19 cellular contexts compared by ENCODE assay signal in genomic region chr9:76292658-76293057, GRCh38.
"Had no signal": no experiment of that assay in that cellular context is flagged by ENCODE, and none has a peak within 500 bp of the region (broad histone marks: within the 10 kb centered on the region; RNA-seq: fewer than 3 reads in every experiment).

No MANE protein-coding gene starts in this region.

- H3K79me2 ChIP-seq: parathyroid adenoma had no signal

- H3K27me3 ChIP-seq: ascending aorta, breast epithelium, gastrocnemius medialis, heart left ventricle had no signal

- H3K36me3 Mint-ChIP-seq: activated naive CD4-positive, alpha-beta T cell treated with anti-CD3 and anti-CD28 coated beads, Interleukin-2, amount 10 ng/mL, durations not matched to agents 7 days and 5 days; naive thymus-derived CD8-positive, alpha-beta T cell; type B pancreatic cell had no signal

- H3K27me3 Mint-ChIP-seq: activated CD4-positive, alpha-beta memory T cell treated with anti-CD3 and anti-CD28 coated beads, Interleukin-2, amount 10 ng/mL, durations not matched to agents 7 days and 5 days; activated CD4-positive, alpha-beta T cell treated with anti-CD3 and anti-CD28 coated beads for 36 hours; activated naive CD4-positive, alpha-beta T cell treated with anti-CD3 and anti-CD28 coated beads, Interleukin-2, amount 10 ng/mL, durations not matched to agents 7 days and 5 days; activated T-cell treated with anti-CD3 and anti-CD28 coated beads, Interleukin-2, amount 50 U/mL, for 24 hours had no signal

- H3K9me3 Mint-ChIP-seq: activated CD4-positive, alpha-beta memory T cell treated with anti-CD3 and anti-CD28 coated beads, Interleukin-2, amount 10 ng/mL, durations not matched to agents 7 days and 5 days; activated naive CD4-positive, alpha-beta T cell treated with anti-CD3 and anti-CD28 coated beads, Interleukin-2, amount 10 ng/mL, durations not matched to agents 7 days and 5 days; activated T-cell treated with anti-CD3 and anti-CD28 coated beads, Interleukin-2, amount 50 U/mL, for 24 hours; effector memory CD8-positive, alpha-beta T cell; naive thymus-derived CD8-positive, alpha-beta T cell; T-helper 1 cell treated with Interleukin-12 subunit alpha and Interleukin-12 subunit beta and Interleukin-4 antibody, amounts not matched to agents 30 μg/mL and 1 μg/mL, for 36 hours; type B pancreatic cell had no signal

- H2AFZ ChIP-seq: parathyroid adenoma had no signal

- DNase-seq: activated CD4-positive, alpha-beta memory T cell treated with anti-CD3 and anti-CD28 coated beads, Interleukin-2, amount 10 ng/mL, durations not matched to agents 7 days and 5 days; activated CD4-positive, alpha-beta T cell treated with anti-CD3 and anti-CD28 coated beads for 36 hours; activated naive CD4-positive, alpha-beta T cell treated with anti-CD3 and anti-CD28 coated beads, Interleukin-2, amount 10 ng/mL, durations not matched to agents 7 days and 5 days; activated T-cell treated with anti-CD3 and anti-CD28 coated beads, Interleukin-2, amount 50 U/mL, for 24 hours; dermis blood vessel endothelial cell; effector memory CD8-positive, alpha-beta T cell; gastrocnemius medialis; heart left ventricle; left colon; naive thymus-derived CD8-positive, alpha-beta T cell; retina; stimulated activated CD4-positive, alpha-beta T cell treated with anti-CD3 and anti-CD28 coated beads, Interleukin-4, amount 100 ng/mL, for 24 hours; stimulated activated naive CD4-positive, alpha-beta T cell had no signal

- H3K27ac Mint-ChIP-seq: activated CD4-positive, alpha-beta memory T cell treated with anti-CD3 and anti-CD28 coated beads, Interleukin-2, amount 10 ng/mL, durations not matched to agents 7 days and 5 days; activated CD4-positive, alpha-beta T cell treated with anti-CD3 and anti-CD28 coated beads for 36 hours; activated naive CD4-positive, alpha-beta T cell treated with anti-CD3 and anti-CD28 coated beads, Interleukin-2, amount 10 ng/mL, durations not matched to agents 7 days and 5 days; activated T-cell treated with anti-CD3 and anti-CD28 coated beads, Interleukin-2, amount 50 U/mL, for 24 hours; effector memory CD8-positive, alpha-beta T cell; naive thymus-derived CD8-positive, alpha-beta T cell; T-helper 1 cell treated with Interleukin-12 subunit alpha and Interleukin-12 subunit beta and Interleukin-4 antibody, amounts not matched to agents 30 μg/mL and 1 μg/mL, for 36 hours; type B pancreatic cell had no signal

- H3K9ac ChIP-seq: parathyroid adenoma had no signal

- H3K4me3 ChIP-seq: ascending aorta, gastrocnemius medialis, skin epidermis had no signal

- H3K9me3 ChIP-seq: ascending aorta, breast epithelium, gastrocnemius medialis, heart left ventricle had no signal

- ATAC-seq: activated CD4-positive, alpha-beta T cell treated with anti-CD3 and anti-CD28 coated beads for 36 hours; effector memory CD8-positive, alpha-beta T cell; gastrocnemius medialis; left colon; naive thymus-derived CD8-positive, alpha-beta T cell had no signal

- H3K36me3 ChIP-seq: ascending aorta, breast epithelium, gastrocnemius medialis, heart left ventricle had no signal

- H3K4me1 ChIP-seq: ascending aorta, breast epithelium, gastrocnemius medialis, parathyroid adenoma had no signal

- H3K4me1 Mint-ChIP-seq: activated CD4-positive, alpha-beta memory T cell treated with anti-CD3 and anti-CD28 coated beads, Interleukin-2, amount 10 ng/mL, durations not matched to agents 7 days and 5 days; naive thymus-derived CD8-positive, alpha-beta T cell had no signal

- H3K4me3 Mint-ChIP-seq: activated CD4-positive, alpha-beta memory T cell treated with anti-CD3 and anti-CD28 coated beads, Interleukin-2, amount 10 ng/mL, durations not matched to agents 7 days and 5 days; activated CD4-positive, alpha-beta T cell treated with anti-CD3 and anti-CD28 coated beads for 36 hours; activated naive CD4-positive, alpha-beta T cell treated with anti-CD3 and anti-CD28 coated beads, Interleukin-2, amount 10 ng/mL, durations not matched to agents 7 days and 5 days; activated T-cell treated with anti-CD3 and anti-CD28 coated beads, Interleukin-2, amount 50 U/mL, for 24 hours; effector memory CD8-positive, alpha-beta T cell; naive thymus-derived CD8-positive, alpha-beta T cell; T-helper 1 cell treated with Interleukin-12 subunit alpha and Interleukin-12 subunit beta and Interleukin-4 antibody, amounts not matched to agents 30 μg/mL and 1 μg/mL, for 36 hours; type B pancreatic cell had no signal

- H3K27ac ChIP-seq: ascending aorta, breast epithelium, gastrocnemius medialis, parathyroid adenoma, skin epidermis had no signal
